Comparison of ENCODE assay signal across 9 cellular contexts in the genomic region with DNA sequence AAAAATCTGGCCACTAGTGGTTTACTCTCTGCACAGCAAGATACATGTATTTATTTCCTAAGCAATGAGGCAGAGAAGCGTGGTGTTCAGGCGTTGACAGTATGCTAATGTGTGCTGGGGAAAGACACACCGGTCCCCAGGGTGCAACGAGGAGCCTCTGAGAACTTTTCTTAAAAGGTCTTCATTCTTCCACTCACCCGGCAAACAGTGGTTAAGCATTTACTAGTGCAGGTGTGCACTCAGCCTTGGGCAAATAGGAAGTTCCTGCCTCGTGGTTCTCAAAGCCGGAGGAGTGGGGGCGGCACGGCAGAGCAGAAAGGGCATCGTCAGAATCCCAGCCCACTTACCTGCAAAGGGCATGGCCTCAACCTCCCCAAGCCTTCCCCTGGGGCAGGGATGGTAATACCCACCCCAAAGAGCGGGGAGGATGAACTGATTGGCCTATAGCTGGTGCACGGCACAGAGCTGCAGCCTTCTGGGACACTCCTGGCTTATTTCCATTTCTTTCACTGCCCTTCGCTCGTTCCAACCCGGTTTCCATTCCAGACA.
DNase-seq lines count a peak whose midpoint lies in the region; ATAC-seq, FAIRE-seq and TF ChIP-seq lines count a peak whose summit lies in the region.
"Had no signal": no experiment of that assay in that cellular context is flagged by ENCODE, and none has a peak within 500 bp of the region (broad histone marks: within the 10 kb centered on the region; RNA-seq: fewer than 3 reads in every experiment).

No MANE protein-coding gene starts in this region.

- peaks cover 12 to 14% of the 10 kb centered on the region in 2 donors for H3K27me3 Mint-ChIP-seq in T-cell
- no peaks in the 10 kb centered on the region for H3K27me3 Mint-ChIP-seq in activated CD8-positive, alpha-beta T cell treated with anti-CD3 and anti-CD28 coated beads for 36 hours

- no peaks in the 10 kb centered on the region for H3K36me3 Mint-ChIP-seq in T-cell
- no peaks in the 10 kb centered on the region for H3K36me3 Mint-ChIP-seq in activated CD8-positive, alpha-beta T cell treated with anti-CD3 and anti-CD28 coated beads for 36 hours (ENCODE audit: low read depth)
- H3K36me3 Mint-ChIP-seq: CD8-positive, alpha-beta T cell had no signal

- no peak overlapping the region for H3K4me3 Mint-ChIP-seq in T-cell
- H3K4me3 Mint-ChIP-seq in activated CD8-positive, alpha-beta T cell treated with anti-CD3 and anti-CD28 coated beads for 36 hours, result no peak overlapping the region
- H3K4me3 Mint-ChIP-seq: CD8-positive, alpha-beta T cell had no signal

- TF ChIP-seq CTCF in activated CD8-positive, alpha-beta T cell treated with anti-CD3 and anti-CD28 coated beads for 36 hours (IDR thresholded peaks at IDR 0.05), result no peak

- H3K27ac Mint-ChIP-seq in T-cell, result no peak overlapping the region
- H3K27ac Mint-ChIP-seq in activated CD8-positive, alpha-beta T cell treated with anti-CD3 and anti-CD28 coated beads for 36 hours, result no peak overlapping the region
- H3K27ac Mint-ChIP-seq: CD8-positive, alpha-beta T cell had no signal

- POLR2A ChIA-PET in T-cell (lab: Charles Lee), result no interaction called here
- POLR2A ChIA-PET in activated CD8-positive, alpha-beta T cell treated with anti-CD3 and anti-CD28 coated beads for 36 hours (lab: Charles Lee), result no interaction called here

- peaks cover 4 to 11% (median 7%) of the 10 kb centered on the region in 3 donors for H3K9me3 Mint-ChIP-seq in T-cell
- H3K9me3 Mint-ChIP-seq in activated CD8-positive, alpha-beta T cell treated with anti-CD3 and anti-CD28 coated beads for 36 hours, result no peaks in the 10 kb centered on the region

- intact Hi-C loops in left colon (cut with DNase I, micrococcal nuclease), result loop anchor here in 1 of 2 donors (10.0 kb wide), 1 partner anchor 300 kb away; no protein-coding TSS in a partner anchor
- intact Hi-C loops in activated CD8-positive, alpha-beta T cell treated with anti-CD3 and anti-CD28 coated beads for 36 hours (cut with micrococcal nuclease), result no loop called here

- CTCF ChIA-PET in T-cell (lab: Charles Lee), result no interaction called here
- CTCF ChIA-PET in activated CD8-positive, alpha-beta T cell treated with anti-CD3 and anti-CD28 coated beads for 36 hours (lab: Charles Lee), result no interaction called here

- no peaks in the 10 kb centered on the region for H3K4me1 Mint-ChIP-seq in T-cell
- H3K4me1 Mint-ChIP-seq in activated CD8-positive, alpha-beta T cell treated with anti-CD3 and anti-CD28 coated beads for 36 hours (ENCODE audit: low read depth), result no peaks in the 10 kb centered on the region

- no peak for TF ChIP-seq POLR2A in GM12891 (IDR thresholded peaks at IDR 0.05; ENCODE audit: low read depth, low read length)

- no peak for FAIRE-seq in GM12891 (lab: Jason Lieb, UNC)

- DNase-seq in DMS53 treated with DMSO at 0.1 percent for 48 hours (lab: John Stamatoyannopoulos, UW; ENCODE audit: unreplicated experiment) (peak; percentile 80), left colon (peak; percentile 34 to 43), NCI-H1930 (lab: John Stamatoyannopoulos, UW) (no peak), T-cell (no peak), GM12891 (ENCODE audit: insufficient read length, low spot score) (no peak)
- DNase-seq in activated CD8-positive, alpha-beta T cell treated with anti-CD3 and anti-CD28 coated beads for 36 hours, result no peak
- DNase-seq: CD8-positive, alpha-beta T cell had no signal

- ATAC-seq in GM21528 (IDR thresholded peaks at IDR 0.05; ENCODE audit: low FRiP score, unreplicated experiment) (peak; percentile 76), HG03469 (IDR thresholded peaks at IDR 0.05; ENCODE audit: unreplicated experiment) (peak; percentile 77), left colon (peak; percentile 95), T-cell (replicated peaks in 1 of 4) (no peak)
- ATAC-seq in activated CD8-positive, alpha-beta T cell treated with anti-CD3 and anti-CD28 coated beads for 36 hours, result no peak
- ATAC-seq: CD8-positive, alpha-beta T cell had no signal

TF ChIP-seq in GM12891, 5 proteins besides CTCF, POLR2A, EP300 and RAD21:
- TF ChIP-seq PAX5 (IDR thresholded peaks at IDR 0.05; ENCODE audit: insufficient read depth, low read length, severe bottlenecking), result no peak
- no peak for TF ChIP-seq SPI1 (IDR thresholded peaks at IDR 0.05; ENCODE audit: low read depth, low read length)
- TF ChIP-seq POLR2AphosphoS5 (IDR thresholded peaks at IDR 0.05; ENCODE audit: low read depth, low read length), result no peak
- no peak for TF ChIP-seq TAF1 (IDR thresholded peaks at IDR 0.05; ENCODE audit: low read depth, low read length)
- TF ChIP-seq POU2F2 (IDR thresholded peaks at IDR 0.05; ENCODE audit: low read depth, low read length), result no peak

Comparison
In these comparisons a context has a peak if more than half of its experiments do, and no peak if none do; other contexts are left out.
1. DNase-seq: peak in DMS53 treated with DMSO at 0.1 percent for 48 hours (single experiment) and left colon (2 of 2); none in NCI-H1930 (0 of 2), T-cell (0 of 34), activated CD8-positive, alpha-beta T cell treated with anti-CD3 and anti-CD28 coated beads for 36 hours (single experiment) and GM12891 (single experiment).
2. ATAC-seq: peak in GM21528 (single experiment), HG03469 (single experiment) and left colon (single experiment); none in T-cell (0 of 4) and activated CD8-positive, alpha-beta T cell treated with anti-CD3 and anti-CD28 coated beads for 36 hours (single experiment).